In genomic region chr22:39254789-39255298, GRCh38 we compare ENCODE assay signal across 8 cellular contexts. TPM values are rescaled to one million over a fixed set of nuclear protein-coding genes. Genes with fewer than 3 reads are reported as not detected.
DNase-seq lines count a peak whose midpoint lies in the region; ATAC-seq and TF ChIP-seq lines count a peak whose summit lies in the region.

No MANE protein-coding gene starts in this region.

- H3K27ac Mint-ChIP-seq in central memory CD8-positive, alpha-beta T cell (ENCODE audit: low read depth) = peak overlapping the region; percentile 52
- peak overlapping the region in 3 of 9 donors; percentile 17 to 87 (median 56) for H3K27ac Mint-ChIP-seq in naive thymus-derived CD4-positive, alpha-beta T cell

- DNase-seq in GM19238 (ENCODE audit: insufficient read length, low spot score) (peak; percentile 84), RWPE1 (ENCODE audit: low spot score) (peak; percentile 45), putamen (ENCODE audit: low spot score) (no peak), dedifferentiated amniotic fluid mesenchymal stem cell (ENCODE audit: extremely low spot score) (no peak)
- no peak for DNase-seq in central memory CD8-positive, alpha-beta T cell (ENCODE audit: low spot score in 2 of 2)
- peak in 2 of 9 donors; percentile 37 to 69 for DNase-seq in naive thymus-derived CD4-positive, alpha-beta T cell
- DNase-seq in effector CD8-positive, alpha-beta T cell (lab: John Stamatoyannopoulos, UW) = no peak

- POLR2A ChIA-PET in RWPE1 (lab: Yijun Ruan, JAX; ENCODE audit: low non-redundant PET) = no interaction called here
- POLR2A ChIA-PET in naive thymus-derived CD4-positive, alpha-beta T cell (lab: Charles Lee) = interaction anchor here (0.6 to 4.9 kb wide), 2 partner anchors 13 to 149 kb away, joined by 3 to 39 read pairs; no protein-coding TSS in a partner anchor

- peak overlapping the region; percentile 84 for H3K27ac ChIP-seq in RWPE1
- no peak overlapping the region for H3K27ac ChIP-seq in naive thymus-derived CD4-positive, alpha-beta T cell (ENCODE audit: low read depth, low read length)

- H3K9me3 ChIP-seq in naive thymus-derived CD4-positive, alpha-beta T cell (ENCODE audit: control insufficient read depth in 2 of 3, low read length in 3 of 3) = no peaks in the 10 kb centered on the region

- peak overlapping the region; percentile 68 for H3K4me3 Mint-ChIP-seq in central memory CD8-positive, alpha-beta T cell
- H3K4me3 Mint-ChIP-seq in naive thymus-derived CD4-positive, alpha-beta T cell = peak overlapping the region in 4 of 10 donors; percentile 21 to 77 (median 55)

- ATAC-seq in central memory CD8-positive, alpha-beta T cell (replicated peaks; ENCODE audit: extremely low read depth, poor library complexity, severe bottlenecking) = peak; percentile 78
- peak; percentile 66 for ATAC-seq in naive thymus-derived CD4-positive, alpha-beta T cell
- ATAC-seq in HG03469 (IDR thresholded peaks at IDR 0.05; ENCODE audit: unreplicated experiment) = no peak

- peaks cover 15% of the 10 kb centered on the region for H3K27me3 Mint-ChIP-seq in central memory CD8-positive, alpha-beta T cell
- H3K27me3 Mint-ChIP-seq in naive thymus-derived CD4-positive, alpha-beta T cell = peaks cover 0 to 39% (median 12%) of the 10 kb centered on the region in 5 donors

- H3K4me1 Mint-ChIP-seq in central memory CD8-positive, alpha-beta T cell = peaks cover 22% of the 10 kb centered on the region
- peaks cover 0 to 28% (median 10%) of the 10 kb centered on the region in 7 donors for H3K4me1 Mint-ChIP-seq in naive thymus-derived CD4-positive, alpha-beta T cell

- no peaks in the 10 kb centered on the region for H3K36me3 ChIP-seq in naive thymus-derived CD4-positive, alpha-beta T cell (ENCODE audit: control insufficient read depth in 2 of 3, insufficient read depth in 3 of 3, low read length in 3 of 3)

- peaks cover 12 to 26% of the 10 kb centered on the region in 2 donors for H3K4me1 ChIP-seq in naive thymus-derived CD4-positive, alpha-beta T cell (ENCODE audit: control insufficient read depth in 2 of 2, insufficient read depth in 2 of 2, low read length in 2 of 2)

- TF ChIP-seq CTCF in RWPE1 (conservative IDR thresholded peaks at IDR 0.05; ENCODE audit: low read depth) = no peak

- peaks cover 1% of the 10 kb centered on the region for H3K36me3 Mint-ChIP-seq in central memory CD8-positive, alpha-beta T cell (ENCODE audit: insufficient read depth)
- H3K36me3 Mint-ChIP-seq in naive thymus-derived CD4-positive, alpha-beta T cell = no peaks in the 10 kb centered on the region

- H3K4me3 ChIP-seq in naive thymus-derived CD4-positive, alpha-beta T cell (ENCODE audit: low read length) = no peak overlapping the region

- no peaks in the 10 kb centered on the region for H3K9me3 Mint-ChIP-seq in central memory CD8-positive, alpha-beta T cell
- no peaks in the 10 kb centered on the region for H3K9me3 Mint-ChIP-seq in naive thymus-derived CD4-positive, alpha-beta T cell

- CTCF ChIA-PET in RWPE1 (lab: Yijun Ruan, JAX) = no interaction called here
- CTCF ChIA-PET in naive thymus-derived CD4-positive, alpha-beta T cell (lab: Charles Lee) = interaction anchor here (0.6 kb wide), 1 partner anchor 85 kb away, joined by 3 read pairs; no protein-coding TSS in a partner anchor

- H3K27me3 ChIP-seq in naive thymus-derived CD4-positive, alpha-beta T cell (ENCODE audit: control insufficient read depth in 2 of 2, insufficient read depth in 2 of 2, low read length in 2 of 2) = no peaks in the 10 kb centered on the region

- intact Hi-C loops in naive thymus-derived CD4-positive, alpha-beta T cell (cut with micrococcal nuclease) = loop anchor here in 1 of 2 donors (5.0 kb wide), 1 partner anchor 83 kb away; no protein-coding TSS in a partner anchor

RNA-seq across cellular contexts. Expression of gene PDGFB, which starts 10.1 kb away (rescaled TPM):
- 1 to 10 TPM in 4 of 5 experiments, under 1 TPM in 1; 0.56 to 9.5 (median 2.3) TPM for total RNA-seq in naive thymus-derived CD4-positive, alpha-beta T cell
- 1 to 10 TPM; 1.4 to 5.8 TPM for polyA plus RNA-seq in naive thymus-derived CD4-positive, alpha-beta T cell

Comparison
In these comparisons a context has a peak if more than half of its experiments do, and no peak if none do; other contexts are left out.
1. DNase-seq: peak in GM19238 (single experiment) and RWPE1 (single experiment); none in central memory CD8-positive, alpha-beta T cell (0 of 2), effector CD8-positive, alpha-beta T cell (single experiment), putamen (single experiment) and dedifferentiated amniotic fluid mesenchymal stem cell (single experiment).